ENCODE assay signal across 17 cellular contexts in the genomic region with DNA sequence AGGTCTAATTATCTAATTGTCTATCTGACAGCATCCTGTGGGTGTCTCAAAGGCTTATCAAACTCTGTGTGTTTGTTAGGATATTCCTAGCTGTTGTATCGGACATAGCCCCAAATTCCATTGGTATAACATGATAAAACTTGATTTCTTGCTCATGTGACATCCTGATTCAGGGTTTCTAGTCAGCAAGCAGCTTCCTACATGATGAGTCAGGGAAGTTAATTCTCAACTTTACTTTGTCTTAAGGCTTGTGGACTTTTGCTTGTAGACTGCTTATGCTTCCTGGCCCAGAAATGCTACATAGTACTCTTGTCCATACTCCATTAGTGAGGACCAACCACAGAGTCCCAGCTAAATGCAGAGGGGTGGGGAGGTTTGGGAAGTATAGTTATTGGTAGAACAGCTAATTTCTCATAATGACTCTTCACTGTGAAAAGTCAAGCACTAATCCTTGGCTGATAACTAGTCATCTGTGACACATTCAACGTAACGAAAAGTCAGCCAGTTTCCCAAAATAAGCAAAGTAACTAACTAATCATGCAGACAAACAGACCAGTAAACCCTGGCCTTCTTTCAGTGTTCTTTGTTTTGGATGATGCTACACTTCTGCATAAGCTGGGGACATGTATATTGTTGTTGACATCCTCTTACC. TPM values are rescaled to one million over a fixed set of nuclear protein-coding genes. Genes with fewer than 3 reads are reported as not detected.
DNase-seq lines count a peak whose midpoint lies in the region; ATAC-seq, FAIRE-seq and TF ChIP-seq lines count a peak whose summit lies in the region.
"Had no signal": no experiment of that assay in that cellular context is flagged by ENCODE, and none has a peak within 500 bp of the region (broad histone marks: within the 10 kb centered on the region; RNA-seq: fewer than 3 reads in every experiment).

No MANE protein-coding gene starts in this region.

- H3K36me3 ChIP-seq in IMR-90 (ENCODE audit: control insufficient read depth, insufficient read depth, low read length) (no peaks in the 10 kb centered on the region), bronchial epithelial cell (ENCODE audit: control insufficient read depth, insufficient read depth, low read length) (no peaks in the 10 kb centered on the region), lower lobe of right lung (no peaks in the 10 kb centered on the region)
- H3K36me3 ChIP-seq: uterus had no signal

- in situ Hi-C loops in ACHN (cut with HindIII; ENCODE audit: low pct_ligation_motif_present, low pct_unique_long_range_greater_than_20kb, low sequenced_read_pairs) = no loop called here
- in situ Hi-C loops in IMR-90 (cut with MboI; ENCODE audit: low sequenced_read_pairs) = no loop called here

- no peak overlapping the region for H3K4ac ChIP-seq in IMR-90 (ENCODE audit: low read depth, low read length)

- no peak overlapping the region for H2AK9ac ChIP-seq in IMR-90 (replicated peaks; ENCODE audit: low read depth, low read length, poor library complexity)

- FAIRE-seq in bronchial epithelial cell (lab: Jason Lieb, UNC) = peak; percentile 96
- FAIRE-seq: GM12878 had no signal

- no peak for TF ChIP-seq CTCF in IMR-90 (conservative IDR thresholded peaks at IDR 0.05; ENCODE audit: low read depth, low read length)
- TF ChIP-seq CTCF in bronchial epithelial cell (IDR thresholded peaks at IDR 0.05; ENCODE audit: insufficient read depth, low read length, severe bottlenecking) = no peak
- TF ChIP-seq CTCF in lower lobe of right lung (IDR thresholded peaks at IDR 0.05) = no peak

- no TSS peak for BruUV-seq in IMR-90 (replicated peaks; lab: Mats Ljungman, UMichigan)

- H4K8ac ChIP-seq in IMR-90 (ENCODE audit: low read depth in 2 of 2, low read length in 2 of 2) = no peak overlapping the region

- no peak overlapping the region for H2BK5ac ChIP-seq in IMR-90 (ENCODE audit: low read depth, low read length, poor library complexity, severe bottlenecking)

- no peak overlapping the region for H2AFZ ChIP-seq in IMR-90 (replicated peaks; ENCODE audit: low read length, poor library complexity)

- H2BK120ac ChIP-seq in IMR-90 (ENCODE audit: low read depth, low read length) = no peak overlapping the region

- no peak overlapping the region for H4K91ac ChIP-seq in IMR-90 (ENCODE audit: insufficient read depth, low read depth, low read length)

- H3K27ac ChIP-seq in IMR-90 (ENCODE audit: insufficient read depth, low read length) (no peak overlapping the region), lower lobe of right lung (no peak overlapping the region)
- H3K27ac ChIP-seq: psoas muscle, uterus had no signal

- H3K4me1 ChIP-seq in IMR-90 (ENCODE audit: control insufficient read depth, insufficient read depth, low read length) = no peaks in the 10 kb centered on the region
- no peaks in the 10 kb centered on the region for H3K4me1 ChIP-seq in lower lobe of right lung
- H3K4me1 ChIP-seq: uterus had no signal

- H3K27me3 ChIP-seq in IMR-90 (ENCODE audit: control insufficient read depth, insufficient read depth, low read length) = no peaks in the 10 kb centered on the region
- no peaks in the 10 kb centered on the region for H3K27me3 ChIP-seq in bronchial epithelial cell (ENCODE audit: control insufficient read depth, insufficient read depth, low read length)
- no peaks in the 10 kb centered on the region for H3K27me3 ChIP-seq in lower lobe of right lung (ENCODE audit: low read depth)
- H3K27me3 ChIP-seq: uterus had no signal

- H3K9ac ChIP-seq in IMR-90 (ENCODE audit: low read depth, low read length) = no peak overlapping the region

- DNase-seq in ACHN = peak; percentile 73
- peak; percentile 19 for DNase-seq in IMR-90
- peak; percentile 95 for DNase-seq in bronchial epithelial cell (ENCODE audit: low read depth)
- peak; percentile 90 for DNase-seq in kidney tubule cell (ENCODE audit: low spot score)
- DNase-seq in NCI-H2227 treated with DMSO at 0.1 percent for 48 hours (lab: John Stamatoyannopoulos, UW) = no peak
- DNase-seq in DMS153 (lab: John Stamatoyannopoulos, UW) = no peak
- no peak for DNase-seq in activated naive CD4-positive, alpha-beta T cell treated with Interleukin-2 at 50 U/mL for 16 hours
- DNase-seq in lower lobe of right lung = no peak
- DNase-seq: activated CD4-positive, alpha-beta memory T cell treated with anti-CD3 and anti-CD28 coated beads, Interleukin-2, amount 10 ng/mL, durations not matched to agents 7 days and 5 days; MM.1S; psoas muscle; stimulated activated CD4-positive, alpha-beta T cell treated with anti-CD3 and anti-CD28 coated beads, Interleukin-4, amount 100 ng/mL, for 1 hour; T-helper 9 cell; uterus had no signal

- no peaks in the 10 kb centered on the region for H3K9me3 ChIP-seq in IMR-90 (ENCODE audit: control insufficient read depth, insufficient read depth, low read length)
- H3K9me3 ChIP-seq in lower lobe of right lung = no peaks in the 10 kb centered on the region
- H3K9me3 ChIP-seq: psoas muscle, uterus had no signal

- no peak overlapping the region for H3K4me2 ChIP-seq in IMR-90 (ENCODE audit: low read depth, low read length)

- no peak overlapping the region for H3K18ac ChIP-seq in IMR-90 (ENCODE audit: low read depth, low read length)

- H2AK5ac ChIP-seq in IMR-90 (ENCODE audit: low read depth, low read length) = no peak overlapping the region

- H3K9me1 ChIP-seq in IMR-90 (ENCODE audit: insufficient read depth, low read length) = no peaks in the 10 kb centered on the region

- CTCF ChIA-PET in IMR-90 (lab: Yijun Ruan, JAX) = no interaction called here

- WGBS in IMR-90 (ENCODE audit: extremely low coverage in 2 of 2, insufficient read length in 1 of 2), 2 experiments = no CpG with 5 or more reads among the region's 3 CpGs

- POLR2A ChIA-PET in IMR-90 (lab: Charles Lee; ENCODE audit: unreplicated experiment) = no interaction called here

- intact Hi-C loops in IMR-90 (cut with micrococcal nuclease) (no loop called here), lower lobe of right lung (cut with DNase I) (no loop called here)

- ATAC-seq in IMR-90 (ENCODE audit: low read depth) = no peak
- ATAC-seq in lower lobe of right lung = no peak
- ATAC-seq: GM12878; stimulated activated effector memory CD8-positive, alpha-beta T cell treated with anti-CD3 and anti-CD28 coated beads, Interleukin-12 subunit alpha, Interleukin-12 subunit beta, amount 100 ng/mL, for 72 hours had no signal

- H3K79me1 ChIP-seq in IMR-90 (ENCODE audit: low read depth in 1 of 2, low read length in 2 of 2) = no peaks in the 10 kb centered on the region

- no peak overlapping the region for H3K4me3 ChIP-seq in IMR-90 (ENCODE audit: insufficient read depth, low read depth, low read length)
- H3K4me3 ChIP-seq in bronchial epithelial cell (ENCODE audit: low read depth, low read length) = no peak overlapping the region
- H3K4me3 ChIP-seq in lower lobe of right lung = no peak overlapping the region
- H3K4me3 ChIP-seq: GM12878, psoas muscle, uterus had no signal

- no peaks in the 10 kb centered on the region for H4K20me1 ChIP-seq in IMR-90 (ENCODE audit: insufficient read depth, low read length)

- no peak for TF ChIP-seq RAD21 in IMR-90 (IDR thresholded peaks at IDR 0.05; ENCODE audit: low read length)

- TF ChIP-seq POLR2A in IMR-90 (IDR thresholded peaks at IDR 0.05; ENCODE audit: low read depth, low read length) = no peak

- no peak overlapping the region for H2BK15ac ChIP-seq in IMR-90 (ENCODE audit: low read depth, low read length)

- H3K23ac ChIP-seq in IMR-90 (ENCODE audit: low read depth, low read length) = no peak overlapping the region

- H3K56ac ChIP-seq in IMR-90 (ENCODE audit: extremely low read depth, insufficient read depth, low read length) = no peak overlapping the region

- H3K14ac ChIP-seq in IMR-90 (replicated peaks; ENCODE audit: low read depth, low read length) = no peak overlapping the region

- dilution Hi-C loops in IMR-90 (cut with HindIII; ENCODE audit: low sequenced_read_pairs, unreplicated experiment) = no loop called here

- H2BK20ac ChIP-seq in IMR-90 (ENCODE audit: low read depth, low read length) = no peak overlapping the region

- H4K5ac ChIP-seq in IMR-90 (ENCODE audit: low read depth, low read length) = no peak overlapping the region

TF ChIP-seq in IMR-90, 13 proteins besides CTCF, POLR2A, EP300 and RAD21:
- TF ChIP-seq RFX5 (IDR thresholded peaks at IDR 0.05; ENCODE audit: low read depth, low read length) = no peak
TF ChIP-seq in IMR-90: peak in this region for 0.

RNA-seq across cellular contexts. Expression of gene NKAIN2, which starts 25.8 kb away (rescaled TPM):
- total RNA-seq in IMR-90 (2012; rRNA removed) (not detected in 2 replicates), bronchial epithelial cell (under 0.01 TPM in 1 of 2 replicates, not detected in the other), lower lobe of right lung (0.12 TPM)
- polyA plus RNA-seq in IMR-90 (2012; rRNA removed) = not detected in 2 replicates
- polyA plus RNA-seq in IMR-90 (2012; cell fraction: cytosol; rRNA removed) = not detected in 2 replicates
- polyA plus RNA-seq in IMR-90 (2012; cell fraction: nucleus; rRNA removed; ENCODE audit: low replicate concordance) = not detected in 2 replicates
- total RNA-seq: activated CD4-positive, alpha-beta memory T cell treated with anti-CD3 and anti-CD28 coated beads, Interleukin-2, amount 10 ng/mL, durations not matched to agents 7 days and 5 days; GM12878; mononuclear cell had no signal
- polyA plus RNA-seq: GM12878 had no signal

Comparison
In these comparisons a context has a peak if more than half of its experiments do, and no peak if none do; other contexts are left out.
1. DNase-seq: peak in ACHN (single experiment), IMR-90 (single experiment), bronchial epithelial cell (single experiment) and kidney tubule cell (single experiment); none in NCI-H2227 treated with DMSO at 0.1 percent for 48 hours (single experiment), DMS153 (single experiment), activated naive CD4-positive, alpha-beta T cell treated with Interleukin-2 at 50 U/mL for 16 hours (single experiment) and lower lobe of right lung (single experiment).